ENCODE assay signal across 21 cellular contexts in genomic region chr3:165728924-165729323, GRCh38.
"Had no signal": no experiment of that assay in that cellular context is flagged by ENCODE, and none has a peak within 500 bp of the region (broad histone marks: within the 10 kb centered on the region; RNA-seq: fewer than 3 reads in every experiment).

No MANE protein-coding gene starts in this region.

- FAIRE-seq: HTR-8/SVneo had no signal

- H3K9me3 ChIP-seq: SK-N-SH had no signal

- H3K4me2 ChIP-seq: SK-N-SH had no signal

- H3K27ac ChIP-seq: HL-60, RWPE1 had no signal

- DNase-seq: KBM-7, MV-4-11, NCI-H1048, NCI-H1105 treated with DMSO at 0.1 percent for 48 hours, NCI-H1417 treated with DMSO at 0.1 percent for 48 hours, NCI-H146, NCI-H1694 treated with DMSO at 0.1 percent for 48 hours, NCI-H1930, NCI-H2081, NCI-H2107, NCI-H2227 treated with DMSO at 0.1 percent for 48 hours, NCI-H524, NCI-H526 treated with DMSO at 0.1 percent for 48 hours, NCI-H748 treated with DMSO at 0.1 percent for 48 hours, SHP77, SK-N-SH, SW 1271 had no signal

- ATAC-seq: Panc1 had no signal

- H3K9ac ChIP-seq: SK-N-SH had no signal
